ENCODE assay signal across 7 cellular contexts in the genomic region with DNA sequence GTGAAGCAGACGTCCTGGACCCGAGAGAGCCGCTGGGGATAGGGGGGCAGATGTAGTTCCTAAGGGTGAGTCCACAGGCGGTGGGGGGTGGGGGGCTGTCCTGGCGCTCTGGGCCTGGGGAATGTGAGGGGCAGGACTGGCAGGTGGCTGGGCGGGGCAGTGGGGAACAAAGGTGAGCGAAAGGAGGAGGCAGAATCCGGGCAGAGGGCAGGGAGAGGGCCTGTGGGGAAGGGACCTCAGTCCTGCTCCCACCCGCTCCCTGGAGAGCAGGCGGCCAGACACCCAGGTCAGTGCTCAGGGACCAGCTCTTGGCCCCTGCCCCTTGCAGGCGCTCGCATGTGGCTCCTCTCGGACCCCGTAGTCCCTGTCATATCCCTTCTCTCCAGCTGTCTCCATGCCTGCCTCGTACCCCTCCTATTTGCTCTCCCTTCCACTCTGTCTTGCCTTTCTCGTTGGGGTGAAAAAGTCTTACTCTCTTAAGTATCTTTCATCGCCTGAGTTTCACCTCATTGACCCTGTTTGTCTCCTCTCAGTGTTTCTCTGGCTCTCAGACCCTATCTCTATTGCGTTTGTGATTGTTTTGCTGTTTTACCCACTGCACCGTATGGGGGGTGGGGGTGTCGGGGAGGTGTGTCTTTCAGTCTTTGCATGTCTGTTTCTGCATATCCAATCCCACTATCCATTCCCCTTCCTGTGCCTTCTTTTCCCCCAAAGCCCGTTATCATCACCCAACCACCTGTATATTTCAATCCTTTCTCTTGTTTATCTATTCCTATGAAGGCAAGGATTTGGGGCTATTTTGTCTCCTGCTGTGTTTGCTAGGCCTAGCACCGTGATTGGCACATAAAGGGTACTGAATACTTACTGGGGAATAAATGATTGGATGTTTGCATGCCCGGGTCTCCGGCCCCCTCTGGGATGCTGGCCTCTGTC. TPM values are rescaled to one million over a fixed set of nuclear protein-coding genes. Genes with fewer than 3 reads are reported as not detected.
DNase-seq lines count a peak whose midpoint lies in the region; ATAC-seq, FAIRE-seq and TF ChIP-seq lines count a peak whose summit lies in the region.

No MANE protein-coding gene starts in this region.

- H3K27ac ChIP-seq in HEK293 (ENCODE audit: extremely low read depth, low read depth, low read length), result peak overlapping the region; percentile 37; the same call in 1 of the 2 replicates
- peak overlapping the region; percentile 90 for H3K27ac ChIP-seq in VCaP
- peak overlapping the region; percentile 90 for H3K27ac ChIP-seq in hepatocyte
- peak overlapping the region; percentile 56 to 96 for H3K27ac ChIP-seq in small intestine (ENCODE audit: low read depth in 1 of 2, low read length in 1 of 2)

- no peak overlapping the region for H2AFZ ChIP-seq in hepatocyte

- no peak for ATAC-seq in GM21723 (IDR thresholded peaks at IDR 0.05; ENCODE audit: unreplicated experiment)

- no peaks in the 10 kb centered on the region for H3K27me3 ChIP-seq in hepatocyte
- no peaks in the 10 kb centered on the region for H3K27me3 ChIP-seq in small intestine (ENCODE audit: control insufficient read depth in 2 of 2, insufficient read depth in 2 of 2, low read length in 2 of 2)

- H3K4me3 ChIP-seq in HEK293 (ENCODE audit: low read depth, low read length) (peak overlapping the region; percentile 51), hepatocyte (peak overlapping the region; percentile 65), small intestine (ENCODE audit: low read depth in 1 of 2, low read length in 2 of 2) (peak overlapping the region; percentile 26 to 78)

- CTCF ChIA-PET in HEK293 (lab: Yijun Ruan, JAX), result interaction anchor here (0.8 kb wide), 1 partner anchor 16 kb away, joined by 4 read pairs; no protein-coding TSS in a partner anchor

- H3K36me3 ChIP-seq in HEK293 (ENCODE audit: control insufficient read depth in 2 of 2, insufficient read depth in 1 of 2, low read length in 2 of 2) (peaks cover 0 to 29% of the 10 kb centered on the region in 2 experiments; a peak in 1 of 3 replicates), hepatocyte (replicated peaks; ENCODE audit: insufficient read depth, low read depth) (no peaks in the 10 kb centered on the region), small intestine (ENCODE audit: control insufficient read depth in 2 of 2, insufficient read depth in 2 of 2, low read length in 2 of 2) (no peaks in the 10 kb centered on the region)

- H3K4me1 ChIP-seq in HEK293 (ENCODE audit: control insufficient read depth, insufficient read depth, low read length), result peaks cover 10% of the 10 kb centered on the region
- peaks cover 28% of the 10 kb centered on the region for H3K4me1 ChIP-seq in hepatocyte (ENCODE audit: insufficient read depth)
- H3K4me1 ChIP-seq in small intestine (ENCODE audit: control insufficient read depth in 2 of 2, insufficient read depth in 1 of 2, low read depth in 1 of 2, low read length in 1 of 2), result peaks cover 0 to 5% of the 10 kb centered on the region in 2 donors

- no peak for FAIRE-seq in small intestine (lab: Jason Lieb, UNC)

- DNase-seq in hepatocyte (ENCODE audit: low spot score), result peak; percentile 73
- DNase-seq in small intestine, result peak; percentile 87
- no peak for DNase-seq in NCI-H526 treated with DMSO at 0.1 percent for 48 hours (lab: John Stamatoyannopoulos, UW)
- no peak for DNase-seq in UCSD-AML1 (lab: John Stamatoyannopoulos, UW; ENCODE audit: unreplicated experiment)

- no peaks in the 10 kb centered on the region for H3K9me2 ChIP-seq in hepatocyte (replicated peaks; ENCODE audit: insufficient read depth)

- no peaks in the 10 kb centered on the region for H4K20me1 ChIP-seq in hepatocyte (ENCODE audit: insufficient read depth, poor library complexity, severe bottlenecking)

- H3K9me3 ChIP-seq in HEK293 (ENCODE audit: control insufficient read depth, insufficient read depth, low read depth, low read length), result no peaks in the 10 kb centered on the region
- no peaks in the 10 kb centered on the region for H3K9me3 ChIP-seq in hepatocyte (ENCODE audit: low read depth)
- H3K9me3 ChIP-seq in small intestine (ENCODE audit: control insufficient read depth, low read depth), result no peaks in the 10 kb centered on the region

- H3K79me2 ChIP-seq in hepatocyte, result peaks cover 23% of the 10 kb centered on the region

- 45% methylated on average over 20 of the region's 24 CpGs for WGBS in hepatocyte (ENCODE audit: low lambda C conversion rate, missing lambda C conversion rate)
- 22 to 49% (median 35%) methylated on average over 19 to 24 of the region's 24 CpGs for WGBS in small intestine, 3 donors

- TF ChIP-seq CTCF in HEK293 (tag by site-specific recombination; IDR thresholded peaks at IDR 0.05) (no peak), VCaP (conservative IDR thresholded peaks at IDR 0.05) (no peak), hepatocyte (IDR thresholded peaks at IDR 0.05; ENCODE audit: poor library complexity) (no peak)

- POLR2A ChIA-PET in HEK293 (lab: Yijun Ruan, JAX), result interaction anchor here (0.5 to 3.3 kb wide), 2 partner anchors 10 to 1585 kb away, joined by 4 to 28 read pairs; a partner anchor contains a TSS

- H3K4me2 ChIP-seq in hepatocyte, result peak overlapping the region; percentile 82

TF ChIP-seq in HEK293, 187 proteins besides CTCF, POLR2A, EP300 and RAD21 (continues in another document):
- TF ChIP-seq ZBTB20 (tag by site-specific recombination; IDR thresholded peaks at IDR 0.05) (no peak), ZNF157 (tag by site-specific recombination; IDR thresholded peaks at IDR 0.05) (no peak), ZNF223 (tag by site-specific recombination; IDR thresholded peaks at IDR 0.05) (no peak), ZNF585B (tag by site-specific recombination; IDR thresholded peaks at IDR 0.05) (no peak), ZBTB48 (tag by site-specific recombination; IDR thresholded peaks at IDR 0.05) (no peak; the same call in 1 of the 2 replicates), PRDM1 (tag by site-specific recombination; IDR thresholded peaks at IDR 0.05) (peak; percentile 74), ZNF184 (tag by site-specific recombination; IDR thresholded peaks at IDR 0.05) (no peak), ZNF394 (tag by site-specific recombination; IDR thresholded peaks at IDR 0.05; ENCODE audit: borderline replicate concordance) (no peak), SCRT2 (tag by site-specific recombination; IDR thresholded peaks at IDR 0.05) (0 out of 2 replicates have a peak, but pooled peaks have one; percentile 27), KLF9 (tag by site-specific recombination; IDR thresholded peaks at IDR 0.05; ENCODE audit: low read depth) (no peak), ZNF596 (tag by site-specific recombination; IDR thresholded peaks at IDR 0.05) (no peak)
- TF ChIP-seq, protein P1, sequence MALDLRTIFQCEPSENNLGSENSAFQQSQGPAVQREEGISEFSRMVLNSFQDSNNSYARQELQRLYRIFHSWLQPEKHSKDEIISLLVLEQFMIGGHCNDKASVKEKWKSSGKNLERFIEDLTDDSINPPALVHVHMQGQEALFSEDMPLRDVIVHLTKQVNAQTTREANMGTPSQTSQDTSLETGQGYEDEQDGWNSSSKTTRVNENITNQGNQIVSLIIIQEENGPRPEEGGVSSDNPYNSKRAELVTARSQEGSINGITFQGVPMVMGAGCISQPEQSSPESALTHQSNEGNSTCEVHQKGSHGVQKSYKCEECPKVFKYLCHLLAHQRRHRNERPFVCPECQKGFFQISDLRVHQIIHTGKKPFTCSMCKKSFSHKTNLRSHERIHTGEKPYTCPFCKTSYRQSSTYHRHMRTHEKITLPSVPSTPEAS (tag by site-specific recombination; IDR thresholded peaks at IDR 0.05), result no peak

RNA-seq across cellular contexts. Expression of a gene that starts 5.8 kb away (rescaled TPM):
- total RNA-seq in hepatocyte, result 45.2 and 56.7 TPM in 2 replicates
- 39.4 and 48.2 TPM in 2 replicates for polyA plus RNA-seq in hepatocyte
- 10 to 100 TPM; 46.8 to 85.7 (median 53.0) TPM for polyA plus RNA-seq in small intestine

RNA-seq across cellular contexts. Expression of a gene that starts 6.1 kb away (rescaled TPM):
- 1,372 and 1,462 TPM in 2 replicates for total RNA-seq in hepatocyte
- polyA plus RNA-seq in hepatocyte (616 and 623 TPM in 2 replicates), small intestine (1,000 to 10,000 TPM; 2,250 to 3,184 (median 2,942) TPM)

RNA-seq across cellular contexts. Expression of a gene that starts 10.2 kb away (rescaled TPM):
- total RNA-seq in hepatocyte, result 13.8 and 22.2 TPM in 2 replicates
- polyA plus RNA-seq in hepatocyte, result 12.4 and 16.1 TPM in 2 replicates
- 100 to 1,000 TPM in 1 of 3 donors, 10 to 100 TPM in 2; 76.6 to 104 (median 94.0) TPM for polyA plus RNA-seq in small intestine

RNA-seq across cellular contexts. Expression of a gene that starts 12.1 kb away (rescaled TPM):
- 3.9 and 5.4 TPM in 2 replicates for total RNA-seq in hepatocyte
- polyA plus RNA-seq in hepatocyte, result 11.8 and 20.4 TPM in 2 replicates
- polyA plus RNA-seq in small intestine, result 10 to 100 TPM; 12.5 to 40.3 (median 35.4) TPM

RNA-seq across cellular contexts. Expression of a gene that starts 18.5 kb away (rescaled TPM):
- total RNA-seq in hepatocyte, result not detected in 2 replicates
- polyA plus RNA-seq in hepatocyte, result 0.30 TPM in 1 of 2 replicates, not detected in the other
- under 1 TPM in 1 of 3 donors, not detected in 2; 0.22 TPM for polyA plus RNA-seq in small intestine

Comparison
In these comparisons a context has a peak if more than half of its experiments do, and no peak if none do; other contexts are left out.
1. H3K27ac ChIP-seq: peak in every context shown above with its lines; median percentile 90 in VCaP; 90 in hepatocyte; 76 in small intestine; 37 in HEK293.
2. DNase-seq: peak in hepatocyte (single experiment) and small intestine (single experiment); none in NCI-H526 treated with DMSO at 0.1 percent for 48 hours (single experiment) and UCSD-AML1 (single experiment).
3. Peak in every context shown above with its lines, with median percentiles within 50 percentile points of each other: H3K4me3 ChIP-seq.